21 cellular contexts compared by ENCODE assay signal in genomic region chr1:185974367-185974766, GRCh38.
"Had no signal": no experiment of that assay in that cellular context is flagged by ENCODE, and none has a peak within 500 bp of the region (broad histone marks: within the 10 kb centered on the region; RNA-seq: fewer than 3 reads in every experiment).

No MANE protein-coding gene starts in this region.

- H3K27ac ChIP-seq: lower lobe of right lung, right lobe of liver, stomach, suprapubic skin had no signal

- H3K27me3 Mint-ChIP-seq: stimulated activated memory B cell treated with anti-CD40 and anti-IgM and Interleukin-4, amounts not matched to agents 10 μg/mL and 1 μg/mL and 100 μg/mL, for 72 hours; type B pancreatic cell had no signal

- H3K27ac Mint-ChIP-seq: activated B cell treated with CpG ODN at 0.5 μM for 24 hours; activated naive CD8-positive, alpha-beta T cell treated with anti-CD3 and anti-CD28 coated beads, Interleukin-2, amount 10 ng/mL, durations not matched to agents 7 days and 5 days; stimulated activated memory B cell treated with anti-CD40 and anti-IgM and Interleukin-4, amounts not matched to agents 10 μg/mL and 1 μg/mL and 100 μg/mL, for 72 hours; T-helper 17 cell; type B pancreatic cell had no signal

- DNase-seq: activated B cell treated with CpG ODN at 0.5 μM for 24 hours; activated CD4-positive, alpha-beta T cell treated with anti-CD3 and anti-CD28 coated beads for 4 hours; activated CD4-positive, alpha-beta T cell treated with anti-CD3 and anti-CD28 coated beads, Interleukin-2, amount 50 U/mL, for 48 hours; activated naive CD4-positive, alpha-beta T cell treated with Interleukin-2 at 50 U/mL for 16 hours; activated naive CD8-positive, alpha-beta T cell treated with anti-CD3 and anti-CD28 coated beads, Interleukin-2, amount 10 ng/mL, durations not matched to agents 7 days and 5 days; activated T-cell treated with anti-CD3 and anti-CD28 coated beads, Interleukin-2, amount 50 U/mL, for 48 hours; cerebellar nuclear complex; heart right ventricle; islet precursor cell; left colon; lower lobe of right lung; naive B cell; nucleus accumbens; right lobe of liver; stimulated activated CD4-positive, alpha-beta T cell treated with anti-CD3 and anti-CD28 coated beads, Interleukin-15, amount 100 ng/mL, for 24 hours; stomach; T-helper 17 cell had no signal

- H3K9me3 ChIP-seq: heart right ventricle, lower lobe of right lung, right lobe of liver, stomach, suprapubic skin had no signal

- H3K4me3 ChIP-seq: heart right ventricle, lower lobe of right lung, right lobe of liver, skin epidermis, stomach, suprapubic skin had no signal

- H3K9me3 Mint-ChIP-seq: activated B cell treated with CpG ODN at 0.5 μM for 24 hours; activated naive CD8-positive, alpha-beta T cell treated with anti-CD3 and anti-CD28 coated beads, Interleukin-2, amount 10 ng/mL, durations not matched to agents 7 days and 5 days; naive B cell; stimulated activated memory B cell treated with anti-CD40 and anti-IgM and Interleukin-4, amounts not matched to agents 10 μg/mL and 1 μg/mL and 100 μg/mL, for 72 hours; type B pancreatic cell had no signal

- H3K36me3 ChIP-seq: lower lobe of right lung, right lobe of liver, stomach, suprapubic skin had no signal

- H3K4me1 ChIP-seq: lower lobe of right lung, right lobe of liver, suprapubic skin had no signal

- H3K36me3 Mint-ChIP-seq: activated naive CD8-positive, alpha-beta T cell treated with anti-CD3 and anti-CD28 coated beads, Interleukin-2, amount 10 ng/mL, durations not matched to agents 7 days and 5 days; naive B cell; stimulated activated memory B cell treated with anti-CD40 and anti-IgM and Interleukin-4, amounts not matched to agents 10 μg/mL and 1 μg/mL and 100 μg/mL, for 72 hours; type B pancreatic cell had no signal

- H3K27me3 ChIP-seq: heart right ventricle, right lobe of liver, stomach, suprapubic skin had no signal

- ATAC-seq: left colon; right lobe of liver; stimulated activated memory B cell treated with anti-CD40 and anti-IgM and Interleukin-4, amounts not matched to agents 10 μg/mL and 1 μg/mL and 100 μg/mL, for 72 hours; T-helper 17 cell had no signal

- H3K4me1 Mint-ChIP-seq: activated B cell treated with CpG ODN at 0.5 μM for 24 hours; activated naive CD8-positive, alpha-beta T cell treated with anti-CD3 and anti-CD28 coated beads, Interleukin-2, amount 10 ng/mL, durations not matched to agents 7 days and 5 days; naive B cell; stimulated activated memory B cell treated with anti-CD40 and anti-IgM and Interleukin-4, amounts not matched to agents 10 μg/mL and 1 μg/mL and 100 μg/mL, for 72 hours; T-helper 17 cell had no signal

- H3K4me3 Mint-ChIP-seq: activated B cell treated with CpG ODN at 0.5 μM for 24 hours; activated naive CD8-positive, alpha-beta T cell treated with anti-CD3 and anti-CD28 coated beads, Interleukin-2, amount 10 ng/mL, durations not matched to agents 7 days and 5 days; naive B cell; stimulated activated memory B cell treated with anti-CD40 and anti-IgM and Interleukin-4, amounts not matched to agents 10 μg/mL and 1 μg/mL and 100 μg/mL, for 72 hours; T-helper 17 cell; type B pancreatic cell had no signal
